Comparison of ENCODE assay signal across 26 cellular contexts in the genomic region with DNA sequence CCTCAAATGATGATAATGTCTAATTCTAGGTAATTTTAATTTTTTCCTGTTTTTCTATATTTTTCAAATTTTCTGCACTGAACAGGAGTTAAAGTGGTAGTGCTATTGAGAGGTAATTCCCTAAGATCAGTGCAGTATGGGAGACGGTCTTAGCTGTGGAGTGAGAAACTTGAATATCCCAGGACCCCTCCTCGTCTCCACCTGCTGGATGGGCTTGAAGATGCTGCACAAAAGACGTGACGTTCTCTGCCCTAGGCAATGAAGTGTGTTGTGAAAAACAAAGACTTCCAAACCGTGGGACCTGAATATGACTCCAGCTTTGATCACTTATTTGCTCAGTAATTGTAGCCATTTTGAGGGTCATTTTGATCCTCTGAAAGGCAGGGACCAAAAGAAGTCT.
"Had no signal": no experiment of that assay in that cellular context is flagged by ENCODE, and none has a peak within 500 bp of the region (broad histone marks: within the 10 kb centered on the region; RNA-seq: fewer than 3 reads in every experiment).

No MANE protein-coding gene starts in this region.

- H3K27ac ChIP-seq: breast epithelium, esophagus muscularis mucosa, foreskin keratinocyte, heart right ventricle, pancreas, prostate gland, skin epidermis, thoracic aorta had no signal

- ATAC-seq: activated CD8-positive, alpha-beta memory T cell treated with anti-CD3 and anti-CD28 coated beads, Interleukin-2, amount 10 ng/mL, durations not matched to agents 7 days and 5 days; activated CD8-positive, alpha-beta T cell treated with anti-CD3 and anti-CD28 coated beads, Interleukin-2, amount 10 ng/mL, durations not matched to agents 7 days and 5 days; activated naive CD4-positive, alpha-beta T cell treated with anti-CD3 and anti-CD28 coated beads, Interleukin-2, amount 50 U/mL, for 72 hours; foreskin keratinocyte; heart right ventricle; left cardiac atrium; naive thymus-derived CD4-positive, alpha-beta T cell; pancreas; sciatic nerve; stimulated activated naive CD8-positive, alpha-beta T cell treated with anti-CD3 and anti-CD28 coated beads, Interleukin-15, Interleukin-2, amounts not matched to agents 100 U/mL and 50 U/mL, for 24 hours had no signal

- H3K4me3 ChIP-seq: breast epithelium, esophagus muscularis mucosa, heart right ventricle, pancreas, prostate gland, skin epidermis, thoracic aorta had no signal

- H3K36me3 ChIP-seq: breast epithelium, esophagus muscularis mucosa, heart right ventricle, pancreas, prostate gland, thoracic aorta had no signal

- H3K27me3 ChIP-seq: esophagus muscularis mucosa, foreskin keratinocyte, pancreas had no signal

- H3K9me3 ChIP-seq: breast epithelium, esophagus muscularis mucosa, pancreas, prostate gland, thoracic aorta had no signal

- DNase-seq: activated B cell treated with CpG ODN at 0.5 μM for 24 hours; activated CD8-positive, alpha-beta memory T cell treated with anti-CD3 and anti-CD28 coated beads, Interleukin-2, amount 10 ng/mL, durations not matched to agents 7 days and 5 days; activated CD8-positive, alpha-beta T cell treated with anti-CD3 and anti-CD28 coated beads, Interleukin-2, amount 10 ng/mL, durations not matched to agents 7 days and 5 days; activated naive CD4-positive, alpha-beta T cell; activated T-cell treated with anti-CD3 and anti-CD28 coated beads, Interleukin-2, amount 50 U/mL, for 48 hours; central memory CD4-positive, alpha-beta T cell; foreskin keratinocyte; heart right ventricle; left cardiac atrium; mammary epithelial cell; naive thymus-derived CD4-positive, alpha-beta T cell; nucleus accumbens; pancreas; retina; stimulated activated CD4-positive, alpha-beta T cell treated with anti-CD3 and anti-CD28 coated beads, Interleukin-12 subunit alpha, Interleukin-12 subunit beta, amount 100 ng/mL, for 4 hours; stimulated activated CD4-positive, alpha-beta T cell treated with anti-CD3 and anti-CD28 coated beads, Interleukin-4, amount 100 ng/mL, for 1 hour; stimulated activated naive CD8-positive, alpha-beta T cell treated with anti-CD3 and anti-CD28 coated beads, Interleukin-15, Interleukin-2, amounts not matched to agents 100 U/mL and 50 U/mL, for 24 hours; T-helper 2 cell; trophoblast cell had no signal
